ENCODE assay signal across 10 cellular contexts in the genomic region with DNA sequence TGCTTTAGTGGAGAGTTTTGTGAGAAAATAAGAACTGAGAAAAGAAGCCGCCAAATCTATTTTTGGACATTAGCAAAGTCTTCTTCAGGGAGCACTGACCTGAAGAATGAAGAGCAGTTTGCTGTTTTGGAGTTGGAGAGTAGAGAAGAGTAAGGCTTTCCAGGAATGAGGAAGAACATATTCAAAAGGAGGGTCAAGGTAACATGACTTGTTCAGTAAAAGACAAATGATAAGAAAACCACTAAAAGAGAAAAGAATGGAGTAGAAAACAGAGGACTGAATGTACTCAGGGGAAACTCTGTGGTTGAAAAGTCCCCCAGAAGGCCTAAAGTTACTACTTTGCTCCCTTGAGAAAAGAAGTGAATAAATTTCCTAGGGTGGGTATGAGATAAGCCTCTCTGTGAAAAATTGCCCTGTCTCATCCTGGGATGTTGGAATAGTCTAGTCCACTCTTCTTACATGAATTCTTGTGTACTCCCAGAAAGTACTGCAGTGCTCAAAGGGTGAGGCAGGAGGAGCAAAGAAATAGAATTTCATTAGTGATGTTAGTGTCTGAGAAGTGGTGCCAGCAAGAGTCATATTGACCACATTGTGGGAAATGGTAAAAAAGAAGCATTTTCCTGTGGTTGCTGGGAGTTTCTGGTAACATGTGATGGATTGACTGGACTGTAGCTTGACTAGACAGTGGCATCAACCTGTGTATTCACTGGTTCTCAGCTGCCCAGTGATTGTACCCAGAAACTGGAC. TPM values are rescaled to one million over a fixed set of nuclear protein-coding genes. Genes with fewer than 3 reads are reported as not detected.
A peak's percentile ranks its signal among the peaks of the same experiment; 100 is the strongest.
DNase-seq lines count a peak whose midpoint lies in the region; ATAC-seq lines count a peak whose summit lies in the region.
"Had no signal": no experiment of that assay in that cellular context is flagged by ENCODE, and none has a peak within 500 bp of the region (broad histone marks: within the 10 kb centered on the region; RNA-seq: fewer than 3 reads in every experiment).

No MANE protein-coding gene starts in this region.

- POLR2A ChIA-PET in activated CD4-positive, alpha-beta T cell treated with anti-CD3 and anti-CD28 coated beads, Interleukin-2, amount 10 ng/mL, durations not matched to agents 7 days and 5 days (lab: Charles Lee), result no interaction called here

- DNase-seq in activated T-cell treated with anti-CD3 and anti-CD28 coated beads, Interleukin-2, amount 50 U/mL, for 72 hours, result peak in 1 of 2 donors; percentile 13
- DNase-seq in activated T-cell treated with anti-CD3 and anti-CD28 coated beads for 4 hours (no peak), SK-N-MC (ENCODE audit: low read depth, low spot score) (no peak), NCI-H2029 treated with DMSO at 0.1 percent for 48 hours (lab: John Stamatoyannopoulos, UW) (no peak), NCI-H446 (lab: John Stamatoyannopoulos, UW) (no peak)
- peak in 1 of 2 donors; percentile 30 for DNase-seq in stimulated activated naive CD8-positive, alpha-beta T cell treated with anti-CD3 and anti-CD28 coated beads, Interleukin-15, amount 100 ng/mL, for 72 hours
- DNase-seq in activated CD4-positive, alpha-beta T cell treated with anti-CD3 and anti-CD28 coated beads, Interleukin-2, amount 10 ng/mL, durations not matched to agents 7 days and 5 days, result no peak
- DNase-seq: activated CD4-positive, alpha-beta T cell treated with anti-CD3 and anti-CD28 coated beads, Interleukin-2, amount 50 U/mL, for 48 hours had no signal

- CTCF ChIA-PET in activated CD4-positive, alpha-beta T cell treated with anti-CD3 and anti-CD28 coated beads, Interleukin-2, amount 10 ng/mL, durations not matched to agents 7 days and 5 days (lab: Charles Lee), result no interaction called here

- H3K36me3 Mint-ChIP-seq in activated T-cell treated with anti-CD3 and anti-CD28 coated beads, Interleukin-2, amount 50 U/mL, for 72 hours (ENCODE audit: insufficient read depth in 2 of 2), result no peaks in the 10 kb centered on the region
- peaks cover 7% of the 10 kb centered on the region for H3K36me3 Mint-ChIP-seq in activated CD4-positive, alpha-beta T cell treated with anti-CD3 and anti-CD28 coated beads, Interleukin-2, amount 10 ng/mL, durations not matched to agents 7 days and 5 days (ENCODE audit: low read depth)

- H3K4me3 ChIP-seq in SK-N-MC, result no peak overlapping the region
- H3K4me3 ChIP-seq: K562 had no signal

- peak overlapping the region in 1 of 2 donors; percentile 5 for H3K4me3 Mint-ChIP-seq in activated T-cell treated with anti-CD3 and anti-CD28 coated beads, Interleukin-2, amount 50 U/mL, for 72 hours
- H3K4me3 Mint-ChIP-seq in stimulated activated naive CD8-positive, alpha-beta T cell treated with anti-CD3 and anti-CD28 coated beads, Interleukin-15, amount 100 ng/mL, for 72 hours, result no peak overlapping the region
- no peak overlapping the region for H3K4me3 Mint-ChIP-seq in activated CD4-positive, alpha-beta T cell treated with anti-CD3 and anti-CD28 coated beads, Interleukin-2, amount 10 ng/mL, durations not matched to agents 7 days and 5 days

- peak overlapping the region; percentile 54 for H3K27ac ChIP-seq in SK-N-MC

- H3K27ac Mint-ChIP-seq in activated T-cell treated with anti-CD3 and anti-CD28 coated beads, Interleukin-2, amount 50 U/mL, for 72 hours, result peak overlapping the region; percentile 74
- H3K27ac Mint-ChIP-seq in stimulated activated naive CD8-positive, alpha-beta T cell treated with anti-CD3 and anti-CD28 coated beads, Interleukin-15, amount 100 ng/mL, for 72 hours, result no peak overlapping the region
- no peak overlapping the region for H3K27ac Mint-ChIP-seq in activated CD4-positive, alpha-beta T cell treated with anti-CD3 and anti-CD28 coated beads, Interleukin-2, amount 10 ng/mL, durations not matched to agents 7 days and 5 days

- H3K9me3 ChIP-seq in SK-N-MC (ENCODE audit: low read depth, low read length), result no peaks in the 10 kb centered on the region

- ATAC-seq in activated T-cell treated with anti-CD3 and anti-CD28 coated beads, Interleukin-2, amount 50 U/mL, for 72 hours (replicated peaks in 1 of 2), result peak; percentile 66 to 75
- peak; percentile 70 for ATAC-seq in HG02970 (IDR thresholded peaks at IDR 0.05; ENCODE audit: low FRiP score, unreplicated experiment)
- peak; percentile 89 for ATAC-seq in stimulated activated naive CD8-positive, alpha-beta T cell treated with anti-CD3 and anti-CD28 coated beads, Interleukin-15, amount 100 ng/mL, for 72 hours
- ATAC-seq: K562 had no signal

- no peaks in the 10 kb centered on the region for H3K9me3 Mint-ChIP-seq in activated T-cell treated with anti-CD3 and anti-CD28 coated beads, Interleukin-2, amount 50 U/mL, for 72 hours
- H3K9me3 Mint-ChIP-seq in stimulated activated naive CD8-positive, alpha-beta T cell treated with anti-CD3 and anti-CD28 coated beads, Interleukin-15, amount 100 ng/mL, for 72 hours, result no peaks in the 10 kb centered on the region
- no peaks in the 10 kb centered on the region for H3K9me3 Mint-ChIP-seq in activated CD4-positive, alpha-beta T cell treated with anti-CD3 and anti-CD28 coated beads, Interleukin-2, amount 10 ng/mL, durations not matched to agents 7 days and 5 days

- H3K27me3 Mint-ChIP-seq in activated T-cell treated with anti-CD3 and anti-CD28 coated beads, Interleukin-2, amount 50 U/mL, for 72 hours (ENCODE audit: low read depth), result no peaks in the 10 kb centered on the region
- H3K27me3 Mint-ChIP-seq in stimulated activated naive CD8-positive, alpha-beta T cell treated with anti-CD3 and anti-CD28 coated beads, Interleukin-15, amount 100 ng/mL, for 72 hours, result no peaks in the 10 kb centered on the region
- H3K27me3 Mint-ChIP-seq in activated CD4-positive, alpha-beta T cell treated with anti-CD3 and anti-CD28 coated beads, Interleukin-2, amount 10 ng/mL, durations not matched to agents 7 days and 5 days, result no peaks in the 10 kb centered on the region

- H3K36me3 ChIP-seq in SK-N-MC (ENCODE audit: insufficient read depth, low read length), result no peaks in the 10 kb centered on the region

- H3K9ac ChIP-seq in SK-N-MC (ENCODE audit: insufficient read length), result no peak overlapping the region

- H3K4me1 Mint-ChIP-seq in activated T-cell treated with anti-CD3 and anti-CD28 coated beads, Interleukin-2, amount 50 U/mL, for 72 hours (ENCODE audit: low read depth), result peaks cover 29% of the 10 kb centered on the region
- H3K4me1 Mint-ChIP-seq in stimulated activated naive CD8-positive, alpha-beta T cell treated with anti-CD3 and anti-CD28 coated beads, Interleukin-15, amount 100 ng/mL, for 72 hours, result peaks cover 44% of the 10 kb centered on the region
- H3K4me1 Mint-ChIP-seq in activated CD4-positive, alpha-beta T cell treated with anti-CD3 and anti-CD28 coated beads, Interleukin-2, amount 10 ng/mL, durations not matched to agents 7 days and 5 days, result peaks cover 34% of the 10 kb centered on the region

RNA-seq across cellular contexts. Expression of a gene that starts 27.8 kb away (rescaled TPM):
- total RNA-seq in activated T-cell treated with anti-CD3 and anti-CD28 coated beads, Interleukin-2, amount 50 U/mL, for 72 hours, result 10 to 100 TPM; 34.7 to 40.9 TPM
- 10 to 100 TPM; 41.1 to 51.7 TPM for total RNA-seq in activated CD4-positive, alpha-beta T cell treated with anti-CD3 and anti-CD28 coated beads, Interleukin-2, amount 10 ng/mL, durations not matched to agents 7 days and 5 days

RNA-seq across cellular contexts. Expression of a gene that starts 28.1 kb away (rescaled TPM):
- total RNA-seq in activated T-cell treated with anti-CD3 and anti-CD28 coated beads, Interleukin-2, amount 50 U/mL, for 72 hours, result 10 to 100 TPM; 28.3 to 32.0 TPM
- total RNA-seq in activated CD4-positive, alpha-beta T cell treated with anti-CD3 and anti-CD28 coated beads, Interleukin-2, amount 10 ng/mL, durations not matched to agents 7 days and 5 days, result 10 to 100 TPM; 35.4 to 38.5 TPM
